Comparison of ENCODE assay signal across 9 cellular contexts in genomic region chr16:84423416-84423837, GRCh38. TPM values are rescaled to one million over a fixed set of nuclear protein-coding genes. Genes with fewer than 3 reads are reported as not detected.
DNase-seq lines count a peak whose midpoint lies in the region; ATAC-seq lines count a peak whose summit lies in the region.
"Had no signal": no experiment of that assay in that cellular context is flagged by ENCODE, and none has a peak within 500 bp of the region (broad histone marks: within the 10 kb centered on the region; RNA-seq: fewer than 3 reads in every experiment).

No MANE protein-coding gene starts in this region.

- H3K27ac Mint-ChIP-seq in activated CD4-positive, alpha-beta T cell treated with anti-CD3 and anti-CD28 coated beads, Interleukin-2, amount 10 ng/mL, durations not matched to agents 7 days and 5 days, result no peak overlapping the region

- no peaks in the 10 kb centered on the region for H3K36me3 ChIP-seq in GM23248 (ENCODE audit: low read depth)
- H3K36me3 ChIP-seq: SJSA1 had no signal

- no peak overlapping the region for H3K9ac ChIP-seq in GM23248

- no peaks in the 10 kb centered on the region for H3K4me1 ChIP-seq in GM23248 (ENCODE audit: insufficient read depth)
- H3K4me1 ChIP-seq: SJSA1 had no signal

- H3K9me2 ChIP-seq in GM23248 (ENCODE audit: insufficient read depth), result no peaks in the 10 kb centered on the region

- H3K4me1 Mint-ChIP-seq in activated CD4-positive, alpha-beta T cell treated with anti-CD3 and anti-CD28 coated beads, Interleukin-2, amount 10 ng/mL, durations not matched to agents 7 days and 5 days, result peaks cover 12% of the 10 kb centered on the region

- CTCF ChIA-PET in activated CD4-positive, alpha-beta T cell treated with anti-CD3 and anti-CD28 coated beads, Interleukin-2, amount 10 ng/mL, durations not matched to agents 7 days and 5 days (lab: Charles Lee), result no interaction called here

- H3K79me2 ChIP-seq in GM23248 (ENCODE audit: insufficient read depth), result no peaks in the 10 kb centered on the region

- POLR2A ChIA-PET in activated CD4-positive, alpha-beta T cell treated with anti-CD3 and anti-CD28 coated beads, Interleukin-2, amount 10 ng/mL, durations not matched to agents 7 days and 5 days (lab: Charles Lee), result no interaction called here

- H3K36me3 Mint-ChIP-seq in activated CD4-positive, alpha-beta T cell treated with anti-CD3 and anti-CD28 coated beads, Interleukin-2, amount 10 ng/mL, durations not matched to agents 7 days and 5 days (ENCODE audit: low read depth), result no peaks in the 10 kb centered on the region

- WGBS in GM23248 (ENCODE audit: low coverage in 1 of 2, low lambda C conversion rate in 2 of 2, missing lambda C conversion rate in 2 of 2), 2 experiments, result 88 to 90% methylated on average over 4 of the region's 4 CpGs

- in situ Hi-C loops in ACHN (cut with HindIII; ENCODE audit: low pct_ligation_motif_present, low pct_unique_long_range_greater_than_20kb, low sequenced_read_pairs), result no loop called here
- in situ Hi-C loops in GM23248 (cut with MboI), result no loop called here

- no peak overlapping the region for H3K27ac ChIP-seq in GM23248
- H3K27ac ChIP-seq: SJSA1 had no signal

- H3K27me3 ChIP-seq in GM23248 (replicated peaks; ENCODE audit: insufficient read depth), result peaks cover 9% of the 10 kb centered on the region

- peak; percentile 64 for DNase-seq in ACHN
- DNase-seq in GM23248, result peak; percentile 53
- peak; percentile 63 for DNase-seq in RPMI7951 (ENCODE audit: low read depth)
- DNase-seq in fibroblast of the conjunctiva (ENCODE audit: low read depth), result peak; percentile 9
- DNase-seq in NK-92 (lab: John Stamatoyannopoulos, UW; ENCODE audit: unreplicated experiment), result no peak
- DNase-seq in activated CD8-positive, alpha-beta memory T cell treated with anti-CD3 and anti-CD28 coated beads, Interleukin-2, amount 50 U/mL, for 4 hours, result no peak
- DNase-seq in activated CD4-positive, alpha-beta T cell treated with anti-CD3 and anti-CD28 coated beads, Interleukin-2, amount 10 ng/mL, durations not matched to agents 7 days and 5 days, result no peak

- no peaks in the 10 kb centered on the region for H3F3A ChIP-seq in GM23248 (ENCODE audit: insufficient read depth)

- no peak for ATAC-seq in HG03460 (IDR thresholded peaks at IDR 0.05; ENCODE audit: unreplicated experiment)

- H4K20me1 ChIP-seq in GM23248 (ENCODE audit: insufficient read depth), result no peaks in the 10 kb centered on the region

- H3K27me3 Mint-ChIP-seq in activated CD4-positive, alpha-beta T cell treated with anti-CD3 and anti-CD28 coated beads, Interleukin-2, amount 10 ng/mL, durations not matched to agents 7 days and 5 days, result peaks cover 5% of the 10 kb centered on the region

- no peaks in the 10 kb centered on the region for H3K9me3 ChIP-seq in GM23248 (ENCODE audit: low read depth)
- H3K9me3 ChIP-seq: SJSA1 had no signal

- no peak overlapping the region for H3K4me2 ChIP-seq in GM23248 (ENCODE audit: unreplicated experiment)

- H2AFZ ChIP-seq in GM23248, result peak overlapping the region; percentile 87

- H3K9me3 Mint-ChIP-seq in activated CD4-positive, alpha-beta T cell treated with anti-CD3 and anti-CD28 coated beads, Interleukin-2, amount 10 ng/mL, durations not matched to agents 7 days and 5 days, result peaks cover 5% of the 10 kb centered on the region

- no peak overlapping the region for H3K4me3 ChIP-seq in GM23248
- H3K4me3 ChIP-seq: SJSA1 had no signal

- H3K4me3 Mint-ChIP-seq in activated CD4-positive, alpha-beta T cell treated with anti-CD3 and anti-CD28 coated beads, Interleukin-2, amount 10 ng/mL, durations not matched to agents 7 days and 5 days, result no peak overlapping the region

RNA-seq across cellular contexts. Expression of gene ATP2C2, which starts 55.1 kb away (rescaled TPM):
- total RNA-seq in GM23248 (2014; rRNA removed; shearing (Covaris generic)), result not detected in 2 replicates
- polyA plus RNA-seq in GM23248 (2016; fragmentation: Nextera tagmentation; extraction: Ambion mirVana), result 0.74 and 0.84 TPM in 2 replicates
- not detected in 2 replicates for total RNA-seq in RPMI7951 (2014; rRNA removed; shearing (Covaris generic))
- total RNA-seq in activated CD4-positive, alpha-beta T cell treated with anti-CD3 and anti-CD28 coated beads, Interleukin-2, amount 10 ng/mL, durations not matched to agents 7 days and 5 days, result not detected
- total RNA-seq: SJSA1 had no signal

Comparison
In these comparisons a context has a peak if more than half of its experiments do, and no peak if none do; other contexts are left out.
1. DNase-seq: peak in ACHN (single experiment), GM23248 (single experiment), RPMI7951 (single experiment) and fibroblast of the conjunctiva (single experiment); none in NK-92 (single experiment), activated CD8-positive, alpha-beta memory T cell treated with anti-CD3 and anti-CD28 coated beads, Interleukin-2, amount 50 U/mL, for 4 hours (single experiment) and activated CD4-positive, alpha-beta T cell treated with anti-CD3 and anti-CD28 coated beads, Interleukin-2, amount 10 ng/mL, durations not matched to agents 7 days and 5 days (single experiment).